11 cellular contexts compared by ENCODE assay signal in the genomic region with DNA sequence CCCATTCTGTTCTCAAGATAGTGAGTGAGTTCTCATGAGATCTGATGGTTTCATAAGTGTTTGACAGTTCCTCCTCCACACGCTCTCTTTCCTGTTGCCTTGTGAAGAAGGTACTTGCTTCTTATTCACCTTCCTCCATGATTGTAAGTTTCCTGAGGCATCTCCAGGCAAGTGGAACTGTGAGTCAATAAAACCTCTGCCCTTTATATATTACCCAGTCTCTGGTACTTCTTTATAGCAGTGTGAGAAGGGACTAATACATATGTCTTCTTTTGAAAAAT. TPM values are rescaled to one million over a fixed set of nuclear protein-coding genes. Genes with fewer than 3 reads are reported as not detected.
"Had no signal": no experiment of that assay in that cellular context is flagged by ENCODE, and none has a peak within 500 bp of the region (broad histone marks: within the 10 kb centered on the region; RNA-seq: fewer than 3 reads in every experiment).

No MANE protein-coding gene starts in this region.

- ATAC-seq: heart right ventricle; left lobe of liver; mucosa of descending colon; naive thymus-derived CD8-positive, alpha-beta T cell had no signal

- H3K27ac Mint-ChIP-seq: activated naive CD4-positive, alpha-beta T cell treated with anti-CD3 and anti-CD28 coated beads, Interleukin-2, amount 50 U/mL, for 24 hours; T-helper 2 cell treated with Interferon-gamma antibody and Interleukin-4, amounts not matched to agents 5 μg/mL and 100 μg/mL, for 36 hours had no signal

- H3K4me1 Mint-ChIP-seq: activated naive CD4-positive, alpha-beta T cell treated with anti-CD3 and anti-CD28 coated beads, Interleukin-2, amount 50 U/mL, for 24 hours; naive thymus-derived CD8-positive, alpha-beta T cell had no signal

- H3K9me3 Mint-ChIP-seq: activated naive CD4-positive, alpha-beta T cell treated with anti-CD3 and anti-CD28 coated beads, Interleukin-2, amount 50 U/mL, for 24 hours; T-helper 2 cell treated with Interferon-gamma antibody and Interleukin-4, amounts not matched to agents 5 μg/mL and 100 μg/mL, for 36 hours had no signal

- H3K4me3 Mint-ChIP-seq: activated naive CD4-positive, alpha-beta T cell treated with anti-CD3 and anti-CD28 coated beads, Interleukin-2, amount 50 U/mL, for 24 hours; naive thymus-derived CD8-positive, alpha-beta T cell; T-helper 2 cell treated with Interferon-gamma antibody and Interleukin-4, amounts not matched to agents 5 μg/mL and 100 μg/mL, for 36 hours had no signal

- DNase-seq: anterior cingulate cortex; heart right ventricle; islet precursor cell; mucosa of descending colon; naive thymus-derived CD8-positive, alpha-beta T cell; stimulated activated CD4-positive, alpha-beta T cell treated with anti-CD3 and anti-CD28 coated beads, Interleukin-4, amount 100 ng/mL, for 4 hours; thyroid gland; uterus had no signal

- H3K36me3 Mint-ChIP-seq: activated naive CD4-positive, alpha-beta T cell treated with anti-CD3 and anti-CD28 coated beads, Interleukin-2, amount 50 U/mL, for 24 hours had no signal

- H3K27me3 Mint-ChIP-seq: activated naive CD4-positive, alpha-beta T cell treated with anti-CD3 and anti-CD28 coated beads, Interleukin-2, amount 50 U/mL, for 24 hours; naive thymus-derived CD8-positive, alpha-beta T cell had no signal

RNA-seq across cellular contexts. Expression of a gene that starts 58.4 kb away (rescaled TPM):
- total RNA-seq: left lobe of liver; mucosa of descending colon; naive thymus-derived CD8-positive, alpha-beta T cell had no signal
